In genomic region chr19:45094707-45095106, GRCh38 we compare ENCODE assay signal across 1 cellular context.
TF ChIP-seq lines count a peak whose summit lies in the region.

No MANE protein-coding gene starts in this region.

TF ChIP-seq in WTC11, 78 proteins besides CTCF, POLR2A, EP300 and RAD21 (continued from another document):
- TF ChIP-seq FOXP4 (CRISPR knock-in tag; IDR thresholded peaks at IDR 0.05) (no peak), ZNF396 (CRISPR knock-in tag; IDR thresholded peaks at IDR 0.05; ENCODE audit: borderline replicate concordance) (no peak), TP53 (CRISPR knock-in tag; IDR thresholded peaks at IDR 0.05) (no peak), ARID4B (CRISPR knock-in tag; IDR thresholded peaks at IDR 0.05; ENCODE audit: borderline replicate concordance) (no peak), ZBTB43 (CRISPR knock-in tag; IDR thresholded peaks at IDR 0.05) (no peak), ATF6 (CRISPR knock-in tag; IDR thresholded peaks at IDR 0.05) (no peak), NFYB (CRISPR knock-in tag; conservative IDR thresholded peaks at IDR 0.05; ENCODE audit: low read depth) (no peak), IRF2 (CRISPR knock-in tag; IDR thresholded peaks at IDR 0.05; ENCODE audit: borderline replicate concordance, low read depth) (no peak), RELA (CRISPR knock-in tag; IDR thresholded peaks at IDR 0.05; ENCODE audit: borderline replicate concordance) (no peak), PRRX2 (CRISPR knock-in tag; IDR thresholded peaks at IDR 0.05) (no peak)
